ENCODE assay signal across 26 cellular contexts in genomic region chr9:3237121-3237520, GRCh38.
"Had no signal": no experiment of that assay in that cellular context is flagged by ENCODE, and none has a peak within 500 bp of the region (broad histone marks: within the 10 kb centered on the region; RNA-seq: fewer than 3 reads in every experiment).

No MANE protein-coding gene starts in this region.

- H3K4me2 ChIP-seq: PC-9 had no signal

- H3K27ac ChIP-seq: brain microvascular endothelial cell, PC-9, SK-N-MC had no signal

- H3K27me3 ChIP-seq: brain microvascular endothelial cell had no signal

- H3K4me3 ChIP-seq: PC-9, SK-N-MC had no signal

- H3K36me3 ChIP-seq: brain microvascular endothelial cell had no signal

- H2AFZ ChIP-seq: PC-9 had no signal

- ATAC-seq: activated naive CD4-positive, alpha-beta T cell treated with anti-CD3 and anti-CD28 coated beads, Interleukin-2, amount 50 U/mL, for 72 hours; activated naive CD8-positive, alpha-beta T cell treated with anti-CD3 and anti-CD28 coated beads, Interleukin-2, amount 50 U/mL, for 24 hours; activated T-cell treated with anti-CD3 and anti-CD28 coated beads, Interleukin-2, amount 50 U/mL, for 4 hours; Right ventricle myocardium inferior; T-cell had no signal

- DNase-seq: activated CD4-positive, alpha-beta memory T cell treated with anti-CD3 and anti-CD28 coated beads for 36 hours; activated CD4-positive, alpha-beta T cell treated with anti-CD3 and anti-CD28 coated beads, Interleukin-2, amount 10 ng/mL, durations not matched to agents 7 days and 5 days; activated CD4-positive, CD25-positive, alpha-beta regulatory T cell; activated CD8-positive, alpha-beta memory T cell treated with anti-CD3 and anti-CD28 coated beads for 24 hours; activated effector memory CD4-positive, alpha-beta T cell treated with anti-CD3 and anti-CD28 coated beads, Interleukin-2, amount 50 U/mL, for 16 hours; activated naive CD4-positive, alpha-beta T cell treated with Interleukin-2 at 50 U/mL for 16 hours; activated naive CD8-positive, alpha-beta T cell treated with anti-CD3 and anti-CD28 coated beads, Interleukin-2, amount 50 U/mL, for 24 hours; activated T-cell treated with anti-CD3 and anti-CD28 coated beads, Interleukin-2, amount 50 U/mL, for 4 hours; amygdala; brain microvascular endothelial cell; Karpas-422; MM.1S; NCI-H1105; NCI-H1436 treated with DMSO at 0.1 percent for 48 hours; NCI-H187; NCI-H2081; NCI-H446; NCI-H524; PC-9; RPMI8226; T-cell; T-helper 2 cell; T1000 had no signal
